In the genomic region with DNA sequence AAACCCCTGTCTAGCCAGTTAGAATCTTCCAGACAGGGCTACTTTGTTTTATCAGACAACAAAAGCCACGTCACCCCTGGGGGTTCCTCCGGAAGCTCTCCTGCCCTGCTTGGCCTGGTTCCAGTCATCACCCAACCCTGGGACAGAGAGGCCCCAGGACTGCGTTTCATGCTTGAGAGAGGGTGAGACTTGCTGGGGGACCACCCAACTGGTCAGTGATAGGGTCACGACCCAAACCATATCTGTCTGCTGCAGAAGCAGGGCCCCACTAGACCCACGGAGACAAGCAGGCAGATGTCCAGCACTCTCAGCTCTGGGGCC, we compare ENCODE assay signal across 1 cellular context.
A peak's percentile ranks its signal among the peaks of the same experiment; 100 is the strongest.
TF ChIP-seq lines count a peak whose summit lies in the region.

No MANE protein-coding gene starts in this region.

TF ChIP-seq in K562, 482 proteins besides CTCF, POLR2A, EP300 and RAD21 (continues in another document):
- no peak for TF ChIP-seq TAF9B (IDR thresholded peaks at IDR 0.05; ENCODE audit: partially characterized antibody)
- TF ChIP-seq GABPA (tag; conservative IDR thresholded peaks at IDR 0.05; ENCODE audit: low read depth), result peak; percentile 70
- TF ChIP-seq TAL1 (IDR thresholded peaks at IDR 0.05), result peak; percentile 56; the same call in 1 of the 2 replicates
- TF ChIP-seq, protein P1, sequence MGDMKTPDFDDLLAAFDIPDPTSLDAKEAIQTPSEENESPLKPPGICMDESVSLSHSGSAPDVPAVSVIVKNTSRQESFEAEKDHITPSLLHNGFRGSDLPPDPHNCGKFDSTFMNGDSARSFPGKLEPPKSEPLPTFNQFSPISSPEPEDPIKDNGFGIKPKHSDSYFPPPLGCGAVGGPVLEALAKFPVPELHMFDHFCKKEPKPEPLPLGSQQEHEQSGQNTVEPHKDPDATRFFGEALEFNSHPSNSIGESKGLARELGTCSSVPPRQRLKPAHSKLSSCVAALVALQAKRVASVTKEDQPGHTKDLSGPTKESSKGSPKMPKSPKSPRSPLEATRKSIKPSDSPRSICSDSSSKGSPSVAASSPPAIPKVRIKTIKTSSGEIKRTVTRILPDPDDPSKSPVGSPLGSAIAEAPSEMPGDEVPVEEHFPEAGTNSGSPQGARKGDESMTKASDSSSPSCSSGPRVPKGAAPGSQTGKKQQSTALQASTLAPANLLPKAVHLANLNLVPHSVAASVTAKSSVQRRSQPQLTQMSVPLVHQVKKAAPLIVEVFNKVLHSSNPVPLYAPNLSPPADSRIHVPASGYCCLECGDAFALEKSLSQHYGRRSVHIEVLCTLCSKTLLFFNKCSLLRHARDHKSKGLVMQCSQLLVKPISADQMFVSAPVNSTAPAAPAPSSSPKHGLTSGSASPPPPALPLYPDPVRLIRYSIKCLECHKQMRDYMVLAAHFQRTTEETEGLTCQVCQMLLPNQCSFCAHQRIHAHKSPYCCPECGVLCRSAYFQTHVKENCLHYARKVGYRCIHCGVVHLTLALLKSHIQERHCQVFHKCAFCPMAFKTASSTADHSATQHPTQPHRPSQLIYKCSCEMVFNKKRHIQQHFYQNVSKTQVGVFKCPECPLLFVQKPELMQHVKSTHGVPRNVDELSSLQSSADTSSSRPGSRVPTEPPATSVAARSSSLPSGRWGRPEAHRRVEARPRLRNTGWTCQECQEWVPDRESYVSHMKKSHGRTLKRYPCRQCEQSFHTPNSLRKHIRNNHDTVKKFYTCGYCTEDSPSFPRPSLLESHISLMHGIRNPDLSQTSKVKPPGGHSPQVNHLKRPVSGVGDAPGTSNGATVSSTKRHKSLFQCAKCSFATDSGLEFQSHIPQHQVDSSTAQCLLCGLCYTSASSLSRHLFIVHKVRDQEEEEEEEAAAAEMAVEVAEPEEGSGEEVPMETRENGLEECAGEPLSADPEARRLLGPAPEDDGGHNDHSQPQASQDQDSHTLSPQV (IDR thresholded peaks at IDR 0.05), result 0 out of 2 replicates have a peak, but pooled peaks have one; percentile 47
- TF ChIP-seq NR2C1 (IDR thresholded peaks at IDR 0.05), result 0 out of 2 replicates have a peak, but pooled peaks have one; percentile 21
- 0 out of 2 replicates have a peak, but pooled peaks have one; percentile 17 for TF ChIP-seq NR2C1 (tag; IDR thresholded peaks at IDR 0.05)
- peak; percentile 65 for TF ChIP-seq CBFA2T2 (conservative IDR thresholded peaks at IDR 0.05)
- no peak for TF ChIP-seq DMBX1 (CRISPR knock-in tag; IDR thresholded peaks at IDR 0.05; ENCODE audit: borderline replicate concordance)
- TF ChIP-seq NCOR1 (IDR thresholded peaks at IDR 0.05), result peak; percentile 70; the same call in 1 of the 2 replicates
- TF ChIP-seq, protein P2, sequence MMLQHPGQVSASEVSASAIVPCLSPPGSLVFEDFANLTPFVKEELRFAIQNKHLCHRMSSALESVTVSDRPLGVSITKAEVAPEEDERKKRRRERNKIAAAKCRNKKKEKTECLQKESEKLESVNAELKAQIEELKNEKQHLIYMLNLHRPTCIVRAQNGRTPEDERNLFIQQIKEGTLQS (IDR thresholded peaks at IDR 0.05), result peak; percentile 55; the same call in 1 of the 2 replicates
- TF ChIP-seq, protein P2 (CRISPR knock-in tag; conservative IDR thresholded peaks at IDR 0.05), result no peak
- TF ChIP-seq ATF7 (IDR thresholded peaks at IDR 0.05), result peak; percentile 69
- TF ChIP-seq JUND (IDR thresholded peaks at IDR 0.05; ENCODE audit: borderline replicate concordance, low read depth, low read length), result peak; percentile 79
- no peak; the same call in 2 of the 3 replicates for TF ChIP-seq JUND (tag; IDR thresholded peaks at IDR 0.05; ENCODE audit: borderline replicate concordance, low read depth, low read length)
- no peak for TF ChIP-seq EGR1 (conservative IDR thresholded peaks at IDR 0.05)
- no peak for TF ChIP-seq ZNF121 (CRISPR knock-in tag; conservative IDR thresholded peaks at IDR 0.05)
- 0 out of 2 replicates have a peak, but pooled peaks have one; percentile 8 for TF ChIP-seq GATAD2B (IDR thresholded peaks at IDR 0.05; ENCODE audit: borderline replicate concordance)
- TF ChIP-seq SMAD4 (CRISPR knock-in tag; conservative IDR thresholded peaks at IDR 0.05), result peak; percentile 83
- TF ChIP-seq HNRNPL (IDR thresholded peaks at IDR 0.05; ENCODE audit: low read depth, low read length), result no peak
- TF ChIP-seq SMARCA4 (IDR thresholded peaks at IDR 0.05), result 0 out of 2 replicates have a peak, but pooled peaks have one; percentile 45
- TF ChIP-seq, protein P3, sequence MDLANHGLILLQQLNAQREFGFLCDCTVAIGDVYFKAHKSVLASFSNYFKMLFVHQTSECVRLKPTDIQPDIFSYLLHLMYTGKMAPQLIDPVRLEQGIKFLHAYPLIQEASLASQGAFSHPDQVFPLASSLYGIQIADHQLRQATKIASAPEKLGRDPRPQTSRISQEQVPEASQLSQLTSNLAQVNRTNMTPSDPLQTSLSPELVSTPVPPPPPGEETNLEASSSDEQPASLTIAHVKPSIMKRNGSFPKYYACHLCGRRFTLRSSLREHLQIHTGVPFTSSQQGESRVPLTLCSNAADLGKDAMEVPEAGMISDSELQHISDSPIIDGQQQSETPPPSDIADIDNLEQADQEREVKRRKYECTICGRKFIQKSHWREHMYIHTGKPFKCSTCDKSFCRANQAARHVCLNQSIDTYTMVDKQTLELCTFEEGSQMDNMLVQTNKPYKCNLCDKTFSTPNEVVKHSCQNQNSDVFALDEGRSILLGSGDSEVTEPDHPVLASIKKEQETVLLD (IDR thresholded peaks at IDR 0.05), result 0 out of 2 replicates have a peak, but pooled peaks have one; percentile 58
- no peak for TF ChIP-seq FOXJ3 (CRISPR knock-in tag; IDR thresholded peaks at IDR 0.05)
- no peak for TF ChIP-seq NFXL1 (CRISPR knock-in tag; IDR thresholded peaks at IDR 0.05)
- TF ChIP-seq, protein P4, sequence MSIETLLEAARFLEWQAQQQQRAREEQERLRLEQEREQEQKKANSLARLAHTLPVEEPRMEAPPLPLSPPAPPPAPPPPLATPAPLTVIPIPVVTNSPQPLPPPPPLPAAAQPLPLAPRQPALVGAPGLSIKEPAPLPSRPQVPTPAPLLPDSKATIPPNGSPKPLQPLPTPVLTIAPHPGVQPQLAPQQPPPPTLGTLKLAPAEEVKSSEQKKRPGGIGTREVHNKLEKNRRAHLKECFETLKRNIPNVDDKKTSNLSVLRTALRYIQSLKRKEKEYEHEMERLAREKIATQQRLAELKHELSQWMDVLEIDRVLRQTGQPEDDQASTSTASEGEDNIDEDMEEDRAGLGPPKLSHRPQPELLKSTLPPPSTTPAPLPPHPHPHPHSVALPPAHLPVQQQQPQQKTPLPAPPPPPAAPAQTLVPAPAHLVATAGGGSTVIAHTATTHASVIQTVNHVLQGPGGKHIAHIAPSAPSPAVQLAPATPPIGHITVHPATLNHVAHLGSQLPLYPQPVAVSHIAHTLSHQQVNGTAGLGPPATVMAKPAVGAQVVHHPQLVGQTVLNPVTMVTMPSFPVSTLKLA (conservative IDR thresholded peaks at IDR 0.05), result peak in 1 of 2 experiments; percentile 52; a peak in 1 of 4 replicates
- TF ChIP-seq TCF7L2 (IDR thresholded peaks at IDR 0.05; ENCODE audit: low read depth, low read length), result 0 out of 2 replicates have a peak, but pooled peaks have one; percentile 35
- TF ChIP-seq, protein P5, sequence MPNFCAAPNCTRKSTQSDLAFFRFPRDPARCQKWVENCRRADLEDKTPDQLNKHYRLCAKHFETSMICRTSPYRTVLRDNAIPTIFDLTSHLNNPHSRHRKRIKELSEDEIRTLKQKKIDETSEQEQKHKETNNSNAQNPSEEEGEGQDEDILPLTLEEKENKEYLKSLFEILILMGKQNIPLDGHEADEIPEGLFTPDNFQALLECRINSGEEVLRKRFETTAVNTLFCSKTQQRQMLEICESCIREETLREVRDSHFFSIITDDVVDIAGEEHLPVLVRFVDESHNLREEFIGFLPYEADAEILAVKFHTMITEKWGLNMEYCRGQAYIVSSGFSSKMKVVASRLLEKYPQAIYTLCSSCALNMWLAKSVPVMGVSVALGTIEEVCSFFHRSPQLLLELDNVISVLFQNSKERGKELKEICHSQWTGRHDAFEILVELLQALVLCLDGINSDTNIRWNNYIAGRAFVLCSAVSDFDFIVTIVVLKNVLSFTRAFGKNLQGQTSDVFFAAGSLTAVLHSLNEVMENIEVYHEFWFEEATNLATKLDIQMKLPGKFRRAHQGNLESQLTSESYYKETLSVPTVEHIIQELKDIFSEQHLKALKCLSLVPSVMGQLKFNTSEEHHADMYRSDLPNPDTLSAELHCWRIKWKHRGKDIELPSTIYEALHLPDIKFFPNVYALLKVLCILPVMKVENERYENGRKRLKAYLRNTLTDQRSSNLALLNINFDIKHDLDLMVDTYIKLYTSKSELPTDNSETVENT (CRISPR knock-in tag; IDR thresholded peaks at IDR 0.05), result no peak
- TF ChIP-seq POLR2AphosphoS5 (IDR thresholded peaks at IDR 0.05; ENCODE audit: control insufficient read depth, insufficient read depth, low read depth, low read length), result peak; percentile 48; the same call in 1 of the 2 replicates
- peak in 1 of 2 experiments; percentile 44; a peak in 1 of 4 replicates for TF ChIP-seq NONO (IDR thresholded peaks at IDR 0.05; ENCODE audit: low read depth in 2 of 2, low read length in 1 of 2)
- TF ChIP-seq, protein P6, sequence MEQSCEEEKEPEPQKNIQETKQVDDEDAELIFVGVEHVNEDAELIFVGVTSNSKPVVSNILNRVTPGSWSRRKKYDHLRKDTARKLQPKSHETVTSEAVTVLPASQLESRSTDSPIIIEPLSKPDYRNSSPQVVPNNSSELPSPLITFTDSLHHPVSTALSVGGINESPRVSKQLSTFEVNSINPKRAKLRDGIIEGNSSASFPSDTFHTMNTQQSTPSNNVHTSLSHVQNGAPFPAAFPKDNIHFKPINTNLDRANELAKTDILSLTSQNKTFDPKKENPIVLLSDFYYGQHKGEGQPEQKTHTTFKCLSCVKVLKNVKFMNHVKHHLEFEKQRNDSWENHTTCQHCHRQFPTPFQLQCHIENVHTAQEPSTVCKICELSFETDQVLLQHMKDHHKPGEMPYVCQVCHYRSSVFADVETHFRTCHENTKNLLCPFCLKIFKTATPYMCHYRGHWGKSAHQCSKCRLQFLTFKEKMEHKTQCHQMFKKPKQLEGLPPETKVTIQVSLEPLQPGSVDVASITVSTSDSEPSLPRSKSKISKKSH (CRISPR knock-in tag; IDR thresholded peaks at IDR 0.05), result no peak
- TF ChIP-seq RCOR1 (IDR thresholded peaks at IDR 0.05; ENCODE audit: borderline replicate concordance in 1 of 2, low read depth in 2 of 2, low read length in 2 of 2), result peak in 1 of 2 experiments; percentile 38; a peak in 1 of 4 replicates
- peak; percentile 55 for TF ChIP-seq KDM5B (IDR thresholded peaks at IDR 0.05; ENCODE audit: insufficient replicate concordance, low read depth, low read length)
- TF ChIP-seq NFIC (IDR thresholded peaks at IDR 0.05), result peak; percentile 94
- TF ChIP-seq CREM (IDR thresholded peaks at IDR 0.05; ENCODE audit: low read depth), result peak; percentile 72
- TF ChIP-seq CTBP1 (IDR thresholded peaks at IDR 0.05; ENCODE audit: borderline replicate concordance), result peak; percentile 22; the same call in 1 of the 2 replicates
- TF ChIP-seq ZBTB7A (IDR thresholded peaks at IDR 0.05; ENCODE audit: borderline replicate concordance, control insufficient read depth, low read depth, low read length), result peak; percentile 24; the same call in 1 of the 2 replicates
- TF ChIP-seq, protein P7, sequence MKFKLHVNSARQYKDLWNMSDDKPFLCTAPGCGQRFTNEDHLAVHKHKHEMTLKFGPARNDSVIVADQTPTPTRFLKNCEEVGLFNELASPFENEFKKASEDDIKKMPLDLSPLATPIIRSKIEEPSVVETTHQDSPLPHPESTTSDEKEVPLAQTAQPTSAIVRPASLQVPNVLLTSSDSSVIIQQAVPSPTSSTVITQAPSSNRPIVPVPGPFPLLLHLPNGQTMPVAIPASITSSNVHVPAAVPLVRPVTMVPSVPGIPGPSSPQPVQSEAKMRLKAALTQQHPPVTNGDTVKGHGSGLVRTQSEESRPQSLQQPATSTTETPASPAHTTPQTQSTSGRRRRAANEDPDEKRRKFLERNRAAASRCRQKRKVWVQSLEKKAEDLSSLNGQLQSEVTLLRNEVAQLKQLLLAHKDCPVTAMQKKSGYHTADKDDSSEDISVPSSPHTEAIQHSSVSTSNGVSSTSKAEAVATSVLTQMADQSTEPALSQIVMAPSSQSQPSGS (CRISPR knock-in tag; IDR thresholded peaks at IDR 0.05), result no peak
- peak; percentile 35 for TF ChIP-seq CXXC5 (CRISPR knock-in tag; IDR thresholded peaks at IDR 0.05)
- TF ChIP-seq MTA3 (IDR thresholded peaks at IDR 0.05; ENCODE audit: borderline replicate concordance), result 0 out of 2 replicates have a peak, but pooled peaks have one; percentile 35
- peak; percentile 18; the same call in 1 of the 2 replicates for TF ChIP-seq CREB1 (IDR thresholded peaks at IDR 0.05)
- TF ChIP-seq CREB1 (CRISPR knock-in tag; IDR thresholded peaks at IDR 0.05), result no peak
- TF ChIP-seq SP1 (CRISPR knock-in tag; IDR thresholded peaks at IDR 0.05), result peak; percentile 4; the same call in 1 of the 2 replicates
- no peak for TF ChIP-seq CHD2 (IDR thresholded peaks at IDR 0.05; ENCODE audit: low read depth, low read length)
- TF ChIP-seq, protein P8, sequence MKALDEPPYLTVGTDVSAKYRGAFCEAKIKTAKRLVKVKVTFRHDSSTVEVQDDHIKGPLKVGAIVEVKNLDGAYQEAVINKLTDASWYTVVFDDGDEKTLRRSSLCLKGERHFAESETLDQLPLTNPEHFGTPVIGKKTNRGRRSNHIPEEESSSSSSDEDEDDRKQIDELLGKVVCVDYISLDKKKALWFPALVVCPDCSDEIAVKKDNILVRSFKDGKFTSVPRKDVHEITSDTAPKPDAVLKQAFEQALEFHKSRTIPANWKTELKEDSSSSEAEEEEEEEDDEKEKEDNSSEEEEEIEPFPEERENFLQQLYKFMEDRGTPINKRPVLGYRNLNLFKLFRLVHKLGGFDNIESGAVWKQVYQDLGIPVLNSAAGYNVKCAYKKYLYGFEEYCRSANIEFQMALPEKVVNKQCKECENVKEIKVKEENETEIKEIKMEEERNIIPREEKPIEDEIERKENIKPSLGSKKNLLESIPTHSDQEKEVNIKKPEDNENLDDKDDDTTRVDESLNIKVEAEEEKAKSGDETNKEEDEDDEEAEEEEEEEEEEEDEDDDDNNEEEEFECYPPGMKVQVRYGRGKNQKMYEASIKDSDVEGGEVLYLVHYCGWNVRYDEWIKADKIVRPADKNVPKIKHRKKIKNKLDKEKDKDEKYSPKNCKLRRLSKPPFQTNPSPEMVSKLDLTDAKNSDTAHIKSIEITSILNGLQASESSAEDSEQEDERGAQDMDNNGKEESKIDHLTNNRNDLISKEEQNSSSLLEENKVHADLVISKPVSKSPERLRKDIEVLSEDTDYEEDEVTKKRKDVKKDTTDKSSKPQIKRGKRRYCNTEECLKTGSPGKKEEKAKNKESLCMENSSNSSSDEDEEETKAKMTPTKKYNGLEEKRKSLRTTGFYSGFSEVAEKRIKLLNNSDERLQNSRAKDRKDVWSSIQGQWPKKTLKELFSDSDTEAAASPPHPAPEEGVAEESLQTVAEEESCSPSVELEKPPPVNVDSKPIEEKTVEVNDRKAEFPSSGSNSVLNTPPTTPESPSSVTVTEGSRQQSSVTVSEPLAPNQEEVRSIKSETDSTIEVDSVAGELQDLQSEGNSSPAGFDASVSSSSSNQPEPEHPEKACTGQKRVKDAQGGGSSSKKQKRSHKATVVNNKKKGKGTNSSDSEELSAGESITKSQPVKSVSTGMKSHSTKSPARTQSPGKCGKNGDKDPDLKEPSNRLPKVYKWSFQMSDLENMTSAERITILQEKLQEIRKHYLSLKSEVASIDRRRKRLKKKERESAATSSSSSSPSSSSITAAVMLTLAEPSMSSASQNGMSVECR (CRISPR knock-in tag; IDR thresholded peaks at IDR 0.05), result no peak
- peak; percentile 75 for TF ChIP-seq ARID1B (IDR thresholded peaks at IDR 0.05)
- TF ChIP-seq ATF1 (CRISPR knock-in tag; IDR thresholded peaks at IDR 0.05), result no peak
- TF ChIP-seq ATF1 (tag; IDR thresholded peaks at IDR 0.05), result peak; percentile 70
- TF ChIP-seq CBFA2T3 (IDR thresholded peaks at IDR 0.05), result peak; percentile 80
- TF ChIP-seq ZNF174 (CRISPR knock-in tag; IDR thresholded peaks at IDR 0.05), result no peak
